Comparison of ENCODE assay signal across 1 cellular context in genomic region chr9:137086531-137087408, GRCh38.
TF ChIP-seq lines count a peak whose summit lies in the region.

TSS of gene MAN1B1 (plus strand) at chr9:137086985. CDS start at chr9:137087000, 15 bp downstream.

TF ChIP-seq in HEK293, 187 proteins besides CTCF, POLR2A, EP300 and RAD21 (continued from another document and continues in another):
- TF ChIP-seq SP7 (tag by site-specific recombination; IDR thresholded peaks at IDR 0.05) (peak; percentile 55; the same call in 1 of the 2 replicates), MEIS1 (CRISPR knock-in tag; IDR thresholded peaks at IDR 0.05; ENCODE audit: borderline replicate concordance) (no peak), ZBTB11 (tag by site-specific recombination; conservative IDR thresholded peaks at IDR 0.05; ENCODE audit: low read depth) (no peak), ZNF24 (tag by site-specific recombination; IDR thresholded peaks at IDR 0.05) (no peak), ZNF114 (tag by site-specific recombination; IDR thresholded peaks at IDR 0.05) (no peak), ZNF692 (tag by site-specific recombination; IDR thresholded peaks at IDR 0.05) (peak; percentile 57), SALL2 (tag by site-specific recombination; IDR thresholded peaks at IDR 0.05; ENCODE audit: borderline replicate concordance) (no peak), ZNF704 (tag by site-specific recombination; IDR thresholded peaks at IDR 0.05) (no peak), ZNF248 (tag by site-specific recombination; IDR thresholded peaks at IDR 0.05) (no peak), ZNF571 (tag by site-specific recombination; IDR thresholded peaks at IDR 0.05) (no peak), ZBTB21 (tag by site-specific recombination; IDR thresholded peaks at IDR 0.05) (no peak), ZNF391 (tag by site-specific recombination; IDR thresholded peaks at IDR 0.05; ENCODE audit: borderline replicate concordance, low read depth) (no peak), ZNF830 (tag by site-specific recombination; IDR thresholded peaks at IDR 0.05; ENCODE audit: low read depth) (no peak), ZBTB8A (tag by site-specific recombination; IDR thresholded peaks at IDR 0.05) (peak; percentile 86), SP3 (tag by site-specific recombination; IDR thresholded peaks at IDR 0.05) (peak; percentile 89), ZNF843 (tag by site-specific recombination; IDR thresholded peaks at IDR 0.05) (no peak), ZNF404 (tag by site-specific recombination; IDR thresholded peaks at IDR 0.05) (no peak), ZNF335 (tag by site-specific recombination; conservative IDR thresholded peaks at IDR 0.05) (peak; percentile 79), ZIC2 (tag by site-specific recombination; IDR thresholded peaks at IDR 0.05) (peak; percentile 53), ZSCAN16 (tag by site-specific recombination; IDR thresholded peaks at IDR 0.05) (no peak), ZNF19 (tag by site-specific recombination; IDR thresholded peaks at IDR 0.05; ENCODE audit: low read depth) (no peak), ZNF664 (tag by site-specific recombination; IDR thresholded peaks at IDR 0.05) (no peak), ZBTB20 (tag by site-specific recombination; IDR thresholded peaks at IDR 0.05) (peak; percentile 74), KLF8 (tag by site-specific recombination; IDR thresholded peaks at IDR 0.05) (peak; percentile 87), KLF16 (tag by site-specific recombination; IDR thresholded peaks at IDR 0.05) (peak; percentile 45), GFI1B (tag by site-specific recombination; IDR thresholded peaks at IDR 0.05) (no peak), PRDM10 (tag by site-specific recombination; IDR thresholded peaks at IDR 0.05) (no peak; the same call in 1 of the 2 replicates), ZNF138 (tag by site-specific recombination; IDR thresholded peaks at IDR 0.05; ENCODE audit: borderline replicate concordance) (no peak), ZNF18 (tag by site-specific recombination; IDR thresholded peaks at IDR 0.05) (no peak), ZNF223 (tag by site-specific recombination; IDR thresholded peaks at IDR 0.05) (0 out of 2 replicates have a peak, but pooled peaks have one; percentile 40), PRDM1 (tag by site-specific recombination; IDR thresholded peaks at IDR 0.05) (no peak), ZNF16 (tag by site-specific recombination; IDR thresholded peaks at IDR 0.05; ENCODE audit: low read depth) (no peak), ZFHX2 (tag by site-specific recombination; conservative IDR thresholded peaks at IDR 0.05) (peak; percentile 81), ZNF175 (tag by site-specific recombination; IDR thresholded peaks at IDR 0.05) (no peak), TCF7L2 (IDR thresholded peaks at IDR 0.05; ENCODE audit: borderline replicate concordance, low read depth, low read length) (no peak), ZBTB1 (tag by site-specific recombination; IDR thresholded peaks at IDR 0.05) (no peak), ZNF530 (tag by site-specific recombination; IDR thresholded peaks at IDR 0.05; ENCODE audit: low read depth) (no peak), ZNF548 (tag by site-specific recombination; IDR thresholded peaks at IDR 0.05) (no peak), ZNF623 (tag by site-specific recombination; IDR thresholded peaks at IDR 0.05) (no peak), ZNF280C (tag by site-specific recombination; IDR thresholded peaks at IDR 0.05) (no peak), ZNF670 (tag by site-specific recombination; IDR thresholded peaks at IDR 0.05; ENCODE audit: low read depth) (no peak), OSR2 (tag by site-specific recombination; IDR thresholded peaks at IDR 0.05) (no peak), ZNF626 (tag by site-specific recombination; IDR thresholded peaks at IDR 0.05) (no peak), YY2 (tag by site-specific recombination; IDR thresholded peaks at IDR 0.05) (peak; percentile 82), ZNF777 (tag by site-specific recombination; IDR thresholded peaks at IDR 0.05; ENCODE audit: borderline replicate concordance) (no peak), ZNF558 (tag by site-specific recombination; IDR thresholded peaks at IDR 0.05) (no peak), ZNF645 (tag by site-specific recombination; IDR thresholded peaks at IDR 0.05) (no peak), KLF9 (tag by site-specific recombination; IDR thresholded peaks at IDR 0.05; ENCODE audit: low read depth) (peak; percentile 93), ZNF362 (tag by site-specific recombination; IDR thresholded peaks at IDR 0.05) (no peak), ZNF140 (tag by site-specific recombination; IDR thresholded peaks at IDR 0.05) (no peak)
